In genomic region chrX:123311486-123311885, GRCh38 we compare ENCODE assay signal across 27 cellular contexts.
DNase-seq lines count a peak whose midpoint lies in the region; ATAC-seq, FAIRE-seq and TF ChIP-seq lines count a peak whose summit lies in the region.
"Had no signal": no experiment of that assay in that cellular context is flagged by ENCODE, and none has a peak within 500 bp of the region (broad histone marks: within the 10 kb centered on the region; RNA-seq: fewer than 3 reads in every experiment).

No MANE protein-coding gene starts in this region.

- peak; percentile 13 for FAIRE-seq in A549 (lab: Jason Lieb, UNC)
- peak; percentile 86 for FAIRE-seq in astrocyte (lab: Jason Lieb, UNC)
- FAIRE-seq: A204.1, GM12891, GM18507, H54 had no signal

- CTCF ChIA-PET in A549 (lab: Yijun Ruan, JAX): no interaction called here

- H3K27me3 Mint-ChIP-seq in astrocyte (ENCODE audit: low read depth, unreplicated experiment) (no peaks in the 10 kb centered on the region), nephron (ENCODE audit: low read depth) (no peaks in the 10 kb centered on the region)
- peaks cover 7% of the 10 kb centered on the region for H3K27me3 Mint-ChIP-seq in activated T-cell treated with anti-CD3 and anti-CD28 coated beads, Interleukin-2, amount 50 U/mL, for 72 hours (ENCODE audit: low read depth)
- H3K27me3 Mint-ChIP-seq: CD4-positive, alpha-beta T cell; CD8-positive, alpha-beta memory T cell had no signal

- H3K27ac Mint-ChIP-seq in astrocyte (ENCODE audit: unreplicated experiment): no peak overlapping the region
- H3K27ac Mint-ChIP-seq in nephron: peak overlapping the region; percentile 15 to 65 (median 37)
- no peak overlapping the region for H3K27ac Mint-ChIP-seq in activated T-cell treated with anti-CD3 and anti-CD28 coated beads, Interleukin-2, amount 50 U/mL, for 72 hours
- H3K27ac Mint-ChIP-seq: CD14-positive monocyte; CD4-positive, alpha-beta T cell; CD8-positive, alpha-beta memory T cell; HFFc6 had no signal

- no peak for TF ChIP-seq RAD21 in A549 (conservative IDR thresholded peaks at IDR 0.05 in 1 of 2, IDR thresholded peaks at IDR 0.05 in 1 of 2)

- H3K36me3 Mint-ChIP-seq in astrocyte (ENCODE audit: low read depth, unreplicated experiment) (peaks cover 6% of the 10 kb centered on the region), nephron (ENCODE audit: low read depth) (no peaks in the 10 kb centered on the region)
- H3K36me3 Mint-ChIP-seq in activated T-cell treated with anti-CD3 and anti-CD28 coated beads, Interleukin-2, amount 50 U/mL, for 72 hours (ENCODE audit: insufficient read depth in 2 of 2): no peaks in the 10 kb centered on the region
- H3K36me3 Mint-ChIP-seq: CD14-positive monocyte; CD8-positive, alpha-beta memory T cell had no signal

- TF ChIP-seq EP300 in A549 (IDR thresholded peaks at IDR 0.05): no peak

- no peak for TF ChIP-seq POLR2A in A549 (IDR thresholded peaks at IDR 0.05; ENCODE audit: low read length)

- H3K4me1 Mint-ChIP-seq in astrocyte (ENCODE audit: low read depth, unreplicated experiment) (no peaks in the 10 kb centered on the region), nephron (no peaks in the 10 kb centered on the region)
- no peaks in the 10 kb centered on the region for H3K4me1 Mint-ChIP-seq in activated T-cell treated with anti-CD3 and anti-CD28 coated beads, Interleukin-2, amount 50 U/mL, for 72 hours (ENCODE audit: low read depth)
- H3K4me1 Mint-ChIP-seq: CD14-positive monocyte; CD8-positive, alpha-beta memory T cell had no signal

- TF ChIP-seq CTCF in A549 (IDR thresholded peaks at IDR 0.05) (no peak), astrocyte (IDR thresholded peaks at IDR 0.05; ENCODE audit: insufficient read depth, low read depth, low read length) (no peak), nephron (IDR thresholded peaks at IDR 0.05; ENCODE audit: unreplicated experiment in 3 of 3) (no peak)

- H3K36me3 ChIP-seq in astrocyte (ENCODE audit: insufficient read depth, low read length): no peaks in the 10 kb centered on the region
- H3K36me3 ChIP-seq: BE2C; BLaER1 treated with 17β-estradiol and CSF1 and Interleukin-3, amounts not matched to agents 10 nM and 100 nM; HAP-1 had no signal

- ATAC-seq in A549 (no peak), HG03045 (IDR thresholded peaks at IDR 0.05; ENCODE audit: unreplicated experiment) (no peak)
- ATAC-seq in activated T-cell treated with anti-CD3 and anti-CD28 coated beads, Interleukin-2, amount 50 U/mL, for 72 hours (replicated peaks in 1 of 2): no peak

- H2AFZ ChIP-seq in astrocyte (ENCODE audit: low read depth, low read length): no peak overlapping the region

- no peaks in the 10 kb centered on the region for H3K27me3 ChIP-seq in astrocyte (ENCODE audit: insufficient read depth, low read length)
- H3K27me3 ChIP-seq: BE2C had no signal

- 64% methylated on average over 1 of the region's 1 CpG for WGBS in A549 (ENCODE audit: missing lambda C conversion rate)

- POLR2A ChIA-PET in A549 (lab: Yijun Ruan, JAX): no interaction called here

- H3K4me1 ChIP-seq in A549 (no peaks in the 10 kb centered on the region), astrocyte (ENCODE audit: insufficient read depth, low read length) (no peaks in the 10 kb centered on the region)
- H3K4me1 ChIP-seq: BE2C, HAP-1 had no signal

- H3K4me3 ChIP-seq in A549: no peak overlapping the region
- H3K4me3 ChIP-seq in astrocyte (ENCODE audit: insufficient read depth, low read depth, low read length): no peak overlapping the region
- H3K4me3 ChIP-seq: BLaER1 treated with 17β-estradiol and CSF1 and Interleukin-3, amounts not matched to agents 10 nM and 100 nM; HAP-1 had no signal

- H3K9me3 ChIP-seq in A549 (no peaks in the 10 kb centered on the region), astrocyte (ENCODE audit: insufficient read depth, low read depth, low read length) (no peaks in the 10 kb centered on the region)
- H3K9me3 ChIP-seq: BE2C, HAP-1 had no signal

- DNase-seq in A549 (ENCODE audit: low read depth in 1 of 2, low spot score in 1 of 2) (no peak), astrocyte (ENCODE audit: low read depth) (no peak), kidney glomerular epithelial cell (lab: John Stamatoyannopoulos, UW) (peak; percentile 0), NCI-H128 (lab: John Stamatoyannopoulos, UW; ENCODE audit: unreplicated experiment) (no peak)
- no peak for DNase-seq in activated T-cell treated with anti-CD3 and anti-CD28 coated beads, Interleukin-2, amount 50 U/mL, for 72 hours
- DNase-seq in activated CD4-positive, CD25-positive, alpha-beta regulatory T cell (lab: John Stamatoyannopoulos, UW): no peak
- DNase-seq: ACHN; AML-193; BE2C; Calu3; CD4-positive, alpha-beta T cell; CD8-positive, alpha-beta memory T cell; DMS53; DMS79 treated with DMSO at 0.1 percent for 48 hours; GF-D8; GOT3; HFFc6 had no signal

- no peaks in the 10 kb centered on the region for H3K79me2 ChIP-seq in astrocyte (ENCODE audit: insufficient read depth, low read length)

- no peaks in the 10 kb centered on the region for H4K20me1 ChIP-seq in astrocyte (ENCODE audit: insufficient read depth, low read length)
- H4K20me1 ChIP-seq: BLaER1 treated with 17β-estradiol and CSF1 and Interleukin-3, amounts not matched to agents 10 nM and 100 nM had no signal

- no peak overlapping the region for H3K27ac ChIP-seq in A549
- no peak overlapping the region for H3K27ac ChIP-seq in astrocyte (ENCODE audit: low read depth, low read length)
- H3K27ac ChIP-seq: 22Rv1; BLaER1 treated with 17β-estradiol and CSF1 and Interleukin-3, amounts not matched to agents 10 nM and 100 nM had no signal

- H3K9ac ChIP-seq in astrocyte (ENCODE audit: low read length): no peak overlapping the region
- H3K9ac ChIP-seq: BLaER1 treated with 17β-estradiol and CSF1 and Interleukin-3, amounts not matched to agents 10 nM and 100 nM had no signal

- H3K4me3 Mint-ChIP-seq in astrocyte (ENCODE audit: unreplicated experiment): no peak overlapping the region
- no peak overlapping the region for H3K4me3 Mint-ChIP-seq in nephron
- no peak overlapping the region for H3K4me3 Mint-ChIP-seq in activated T-cell treated with anti-CD3 and anti-CD28 coated beads, Interleukin-2, amount 50 U/mL, for 72 hours
- H3K4me3 Mint-ChIP-seq: CD14-positive monocyte; CD4-positive, alpha-beta T cell; CD8-positive, alpha-beta memory T cell; HFFc6 had no signal

- H3K4me2 ChIP-seq in A549 (no peak overlapping the region), astrocyte (ENCODE audit: low read length) (no peak overlapping the region)
- H3K4me2 ChIP-seq: BLaER1 treated with 17β-estradiol and CSF1 and Interleukin-3, amounts not matched to agents 10 nM and 100 nM had no signal

- H3K9me3 Mint-ChIP-seq in astrocyte (ENCODE audit: unreplicated experiment) (no peaks in the 10 kb centered on the region), nephron (peaks cover 2% of the 10 kb centered on the region)
- H3K9me3 Mint-ChIP-seq in activated T-cell treated with anti-CD3 and anti-CD28 coated beads, Interleukin-2, amount 50 U/mL, for 72 hours: no peaks in the 10 kb centered on the region
- H3K9me3 Mint-ChIP-seq: CD4-positive, alpha-beta T cell; HFFc6 had no signal

TF ChIP-seq in A549, 52 proteins besides CTCF, POLR2A, EP300 and RAD21 (continues in another document):
- TF ChIP-seq SREBF2 (IDR thresholded peaks at IDR 0.05) (no peak), REST (IDR thresholded peaks at IDR 0.05) (no peak), JUNB (IDR thresholded peaks at IDR 0.05) (no peak), ZFP36 (IDR thresholded peaks at IDR 0.05; ENCODE audit: borderline replicate concordance, partially characterized antibody) (no peak), NFE2L2 (conservative IDR thresholded peaks at IDR 0.05; ENCODE audit: low read length) (no peak), HOXA7 (CRISPR knock-in tag; IDR thresholded peaks at IDR 0.05) (no peak), E2F6 (IDR thresholded peaks at IDR 0.05; ENCODE audit: borderline replicate concordance, low read depth) (no peak), BHLHE40 (IDR thresholded peaks at IDR 0.05; ENCODE audit: low read depth, low read length) (no peak), TFCP2L1 (CRISPR knock-in tag; IDR thresholded peaks at IDR 0.05) (no peak), ATOH8 (CRISPR knock-in tag; IDR thresholded peaks at IDR 0.05; ENCODE audit: low read depth) (no peak), HOXB5 (CRISPR knock-in tag; IDR thresholded peaks at IDR 0.05) (no peak)

Comparison
In these comparisons a context has a peak if more than half of its experiments do, and no peak if none do; other contexts are left out.
1. H3K27ac Mint-ChIP-seq: peak in nephron (3 of 3); none in astrocyte (single experiment) and activated T-cell treated with anti-CD3 and anti-CD28 coated beads, Interleukin-2, amount 50 U/mL, for 72 hours (single experiment).